Comparison of ENCODE assay signal across 9 cellular contexts in genomic region chr2:151799886-151800292, GRCh38.
"Had no signal": no experiment of that assay in that cellular context is flagged by ENCODE, and none has a peak within 500 bp of the region (broad histone marks: within the 10 kb centered on the region; RNA-seq: fewer than 3 reads in every experiment).

No MANE protein-coding gene starts in this region.

- H3K4me3 Mint-ChIP-seq: HFFc6 had no signal

- ATAC-seq: HCT116 had no signal

- H3K9me3 ChIP-seq: HAP-1 had no signal

- H3K9me3 Mint-ChIP-seq: HFFc6 had no signal

- H3K27ac ChIP-seq: GM23248, HL-60 had no signal

- H3K9ac ChIP-seq: GM23248 had no signal

- DNase-seq: GM23248, GOT3, H7, HFFc6, IMR-90, KBM-7 had no signal

- H3K27ac Mint-ChIP-seq: HFFc6 had no signal

- H2AFZ ChIP-seq: GM23248 had no signal

- H3K4me3 ChIP-seq: GM23248, HAP-1 had no signal
